In the genomic region with DNA sequence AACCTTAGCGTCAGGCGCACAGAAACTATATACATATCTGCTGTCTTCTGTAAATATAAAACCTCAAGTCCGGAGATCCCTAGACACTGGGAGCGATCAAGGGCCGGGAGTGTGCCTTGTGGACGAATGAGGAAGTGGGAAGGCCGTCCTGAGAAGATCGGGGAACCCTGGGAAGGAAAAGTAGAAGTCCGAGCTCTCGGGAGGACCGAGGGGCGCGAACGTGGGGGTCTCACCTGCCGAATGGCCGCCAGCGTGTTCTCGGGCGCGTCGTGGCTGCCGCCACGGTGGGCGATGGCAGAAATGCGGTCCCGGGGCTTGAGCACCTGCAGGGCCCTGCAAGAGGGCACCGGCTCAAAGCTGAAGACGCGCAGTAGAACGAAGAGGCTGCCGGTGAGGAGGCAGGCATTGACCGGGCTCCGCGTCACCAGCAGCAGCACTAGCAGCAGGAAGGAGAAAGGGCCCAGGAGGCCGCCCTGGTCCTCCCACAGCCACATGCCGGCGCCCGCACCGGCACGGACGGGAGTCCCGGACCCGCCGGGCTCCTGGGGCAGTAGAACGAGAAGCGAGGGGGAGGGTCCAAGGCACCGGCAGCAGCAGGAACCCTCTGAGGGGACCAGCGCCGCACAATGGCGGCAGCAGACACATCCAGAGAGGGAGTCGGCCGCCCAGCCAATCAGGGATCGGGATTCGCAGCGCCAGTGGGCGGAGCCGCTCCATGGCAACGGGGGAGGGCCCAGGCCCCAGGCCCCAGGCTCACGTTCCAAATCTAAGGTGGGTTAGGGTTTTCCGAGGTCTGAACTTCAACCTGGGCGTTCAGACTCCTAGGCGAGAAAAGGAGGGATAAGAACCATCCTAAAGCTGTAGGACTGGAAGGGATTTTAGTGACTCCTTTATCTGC, we compare ENCODE assay signal across 8 cellular contexts. TPM values are rescaled to one million over a fixed set of nuclear protein-coding genes. Genes with fewer than 3 reads are reported as not detected.
DNase-seq lines count a peak whose midpoint lies in the region; ATAC-seq and FAIRE-seq lines count a peak whose summit lies in the region.

A gene with protein sequence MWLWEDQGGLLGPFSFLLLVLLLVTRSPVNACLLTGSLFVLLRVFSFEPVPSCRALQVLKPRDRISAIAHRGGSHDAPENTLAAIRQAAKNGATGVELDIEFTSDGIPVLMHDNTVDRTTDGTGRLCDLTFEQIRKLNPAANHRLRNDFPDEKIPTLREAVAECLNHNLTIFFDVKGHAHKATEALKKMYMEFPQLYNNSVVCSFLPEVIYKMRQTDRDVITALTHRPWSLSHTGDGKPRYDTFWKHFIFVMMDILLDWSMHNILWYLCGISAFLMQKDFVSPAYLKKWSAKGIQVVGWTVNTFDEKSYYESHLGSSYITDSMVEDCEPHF (minus strand): TSS at position 628 of the 898 bp plus-strand sequence. CDS start 134 bp downstream, at position 494.

- DNase-seq in Caki2 (ENCODE audit: low read depth) (peak; percentile 92), HTR-8/SVneo (ENCODE audit: insufficient read length, low spot score) (peak; percentile 91), NOMO-1 treated with DMSO at 0.1 percent for 48 hours (lab: John Stamatoyannopoulos, UW; ENCODE audit: unreplicated experiment) (peak; percentile 80)
- peak; percentile 86 for DNase-seq in activated CD8-positive, alpha-beta memory T cell treated with anti-CD3 and anti-CD28 coated beads, Interleukin-2, amount 50 U/mL, for 1 hour (ENCODE audit: extremely low read depth)
- DNase-seq in stimulated activated CD8-positive, alpha-beta memory T cell treated with anti-CD3 and anti-CD28 coated beads, Interleukin-15, amount 100 ng/mL, for 4 hours (ENCODE audit: low read depth in 2 of 2) = peak; percentile 84 to 90

- peak; percentile 53 for ATAC-seq in GM21367 (IDR thresholded peaks at IDR 0.05; ENCODE audit: unreplicated experiment)

- in situ Hi-C loops in Caki2 (cut with HindIII; ENCODE audit: low pct_unique_long_range_greater_than_20kb, low sequenced_read_pairs) (no loop called here), endometrial microvascular endothelial cells (cut with HindIII; ENCODE audit: inconsistent ontology term, low pct_unique_long_range_greater_than_20kb, low sequenced_read_pairs) (no loop called here)

- peak within 1 kb of the TSS; percentile 62 for H3K27ac ChIP-seq in mesodermal cell (ENCODE audit: low read depth, low read length, severe bottlenecking)

- 0% methylated on average over 52 to 57 of the region's 62 CpGs for WGBS in mesodermal cell (ENCODE audit: insufficient coverage in 2 of 2), 2 experiments

- no peak for FAIRE-seq in HTR-8/SVneo (lab: Jason Lieb, UNC)

- H3K4me3 ChIP-seq in mesodermal cell (ENCODE audit: extremely low read depth, insufficient read depth, low read length, poor library complexity, severe bottlenecking) = peak within 1 kb of the TSS; percentile 81

- no peaks in the 10 kb centered on the region for H3K9me3 ChIP-seq in mesodermal cell (ENCODE audit: control insufficient read depth, low read length)

- H3K4me1 ChIP-seq in mesodermal cell (ENCODE audit: control insufficient read depth, insufficient read depth, low read length, poor library complexity, severe bottlenecking) = peaks cover 10% of the 10 kb centered on the region

- H3K36me3 ChIP-seq in mesodermal cell (ENCODE audit: control insufficient read depth, insufficient read depth, low read length) = peaks cover 16% of the 10 kb centered on the region

RNA-seq across cellular contexts. Expression of the gene that starts here (rescaled TPM):
- total RNA-seq in Caki2 (2014; rRNA removed; shearing (Covaris generic); ENCODE audit: low replicate concordance) = 85.5 and 97.7 TPM in 2 replicates
- 61.8 TPM for total RNA-seq in endometrial microvascular endothelial cells (ENCODE audit: inconsistent ontology term)
- 59.1 TPM for polyA plus RNA-seq in mesodermal cell (2013, experiment 1 of 2)
- 60.8 TPM for polyA plus RNA-seq in mesodermal cell (2013, experiment 2 of 2)

Comparison
In these comparisons a context has a peak if more than half of its experiments do, and no peak if none do; other contexts are left out.
1. Peak in every context shown above with its lines: DNase-seq, ATAC-seq, H3K4me3 ChIP-seq and H3K27ac ChIP-seq.